In genomic region chr5:116734717-116735072, GRCh38 we compare ENCODE assay signal across 1 cellular context.
TF ChIP-seq lines count a peak whose summit lies in the region.

No MANE protein-coding gene starts in this region.

TF ChIP-seq in GM23338, 12 proteins besides CTCF, POLR2A, EP300 and RAD21 (continued from another document):
- TF ChIP-seq ETS1 (IDR thresholded peaks at IDR 0.05) (no peak), STAT1 (IDR thresholded peaks at IDR 0.05; ENCODE audit: unreplicated experiment) (no peak), POLR2AphosphoS5 (IDR thresholded peaks at IDR 0.05; ENCODE audit: low read depth) (no peak), ZNF114 (CRISPR knock-in tag; IDR thresholded peaks at IDR 0.05) (no peak), ZNF462 (CRISPR knock-in tag; IDR thresholded peaks at IDR 0.05) (no peak), NANOG (IDR thresholded peaks at IDR 0.05; ENCODE audit: borderline replicate concordance) (no peak), EZH2phosphoT487 (IDR thresholded peaks at IDR 0.05; ENCODE audit: unreplicated experiment) (no peak), JUNB (IDR thresholded peaks at IDR 0.05; ENCODE audit: unreplicated experiment) (no peak), ZNF331 (CRISPR knock-in tag; IDR thresholded peaks at IDR 0.05; ENCODE audit: low read depth) (no peak), CREB1 (CRISPR knock-in tag; IDR thresholded peaks at IDR 0.05; ENCODE audit: low read depth) (no peak)
